ENCODE assay signal across 8 cellular contexts in the genomic region with DNA sequence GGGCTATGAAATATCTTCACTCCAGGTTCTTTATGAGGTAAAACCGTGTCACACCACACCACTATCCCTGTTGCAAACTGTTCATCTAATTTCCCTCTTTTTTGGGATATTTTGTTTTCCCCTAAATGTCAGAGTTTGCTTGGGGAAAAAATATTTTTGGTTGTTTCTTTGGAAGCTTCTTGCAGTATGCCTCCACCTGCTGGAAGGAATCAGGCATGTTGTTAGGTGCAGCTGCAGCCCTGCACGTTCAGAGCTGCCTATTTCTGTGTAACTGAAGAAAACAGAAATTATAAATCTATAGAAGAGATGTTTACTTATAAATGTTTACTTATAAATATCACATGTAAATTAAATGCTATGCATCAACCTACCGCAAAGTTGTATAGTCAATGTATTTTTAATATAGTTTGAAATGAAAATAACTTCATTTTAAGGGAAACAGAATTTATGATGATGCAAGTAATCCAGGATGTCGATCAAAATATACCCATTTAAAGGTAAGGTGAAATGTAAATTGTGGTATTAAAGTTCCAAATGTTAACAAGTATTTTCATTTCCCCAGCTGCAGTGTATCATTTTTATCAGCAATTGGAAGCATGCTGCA.
DNase-seq lines count a peak whose midpoint lies in the region; ATAC-seq and TF ChIP-seq lines count a peak whose summit lies in the region.

No MANE protein-coding gene starts in this region.

- H3K4me1 Mint-ChIP-seq in activated T-helper 1 cell treated with anti-CD3 and anti-CD28 coated beads, Interleukin-12 subunit alpha, Interleukin-12 subunit beta, Interleukin-2, Interleukin-4 antibody, amounts not matched to agents 30 ng/mL and 10 ng/mL and 1 ng/mL, durations not matched to agents 14 hours and 24 hours and 36 hours (ENCODE audit: low read depth): no peaks in the 10 kb centered on the region

- TF ChIP-seq CTCF in GM12874 (IDR thresholded peaks at IDR 0.05; ENCODE audit: insufficient read depth, low read depth, low read length): 0 out of 2 replicates have a peak, but pooled peaks have one; percentile 4

- ATAC-seq in GM21717 (IDR thresholded peaks at IDR 0.05; ENCODE audit: unreplicated experiment): no peak
- no peak for ATAC-seq in HG03442 (IDR thresholded peaks at IDR 0.05; ENCODE audit: unreplicated experiment)

- DNase-seq in NCI-H2107 treated with DMSO at 0.1 percent for 48 hours (lab: John Stamatoyannopoulos, UW; ENCODE audit: unreplicated experiment) (peak; percentile 50), T47D (ENCODE audit: low read depth in 1 of 2, low spot score in 1 of 2) (peak; percentile 15 to 63), medulla oblongata (ENCODE audit: extremely low spot score) (peak; percentile 40), DMS79 (lab: John Stamatoyannopoulos, UW) (no peak)
- DNase-seq in activated T-helper 1 cell treated with anti-CD3 and anti-CD28 coated beads, Interleukin-12 subunit alpha, Interleukin-12 subunit beta, Interleukin-2, Interleukin-4 antibody, amounts not matched to agents 30 ng/mL and 10 ng/mL and 1 ng/mL, durations not matched to agents 14 hours and 24 hours and 36 hours (ENCODE audit: low spot score): no peak

- H3K36me3 Mint-ChIP-seq in activated T-helper 1 cell treated with anti-CD3 and anti-CD28 coated beads, Interleukin-12 subunit alpha, Interleukin-12 subunit beta, Interleukin-2, Interleukin-4 antibody, amounts not matched to agents 30 ng/mL and 10 ng/mL and 1 ng/mL, durations not matched to agents 14 hours and 24 hours and 36 hours (ENCODE audit: low read depth): no peaks in the 10 kb centered on the region

- no peak overlapping the region for H3K27ac Mint-ChIP-seq in activated T-helper 1 cell treated with anti-CD3 and anti-CD28 coated beads, Interleukin-12 subunit alpha, Interleukin-12 subunit beta, Interleukin-2, Interleukin-4 antibody, amounts not matched to agents 30 ng/mL and 10 ng/mL and 1 ng/mL, durations not matched to agents 14 hours and 24 hours and 36 hours

- in situ Hi-C loops in T47D (cut with HindIII; ENCODE audit: low pct_unique_long_range_greater_than_20kb, low sequenced_read_pairs): no loop called here

- H3K9me3 Mint-ChIP-seq in activated T-helper 1 cell treated with anti-CD3 and anti-CD28 coated beads, Interleukin-12 subunit alpha, Interleukin-12 subunit beta, Interleukin-2, Interleukin-4 antibody, amounts not matched to agents 30 ng/mL and 10 ng/mL and 1 ng/mL, durations not matched to agents 14 hours and 24 hours and 36 hours: no peaks in the 10 kb centered on the region

- H3K27me3 Mint-ChIP-seq in activated T-helper 1 cell treated with anti-CD3 and anti-CD28 coated beads, Interleukin-12 subunit alpha, Interleukin-12 subunit beta, Interleukin-2, Interleukin-4 antibody, amounts not matched to agents 30 ng/mL and 10 ng/mL and 1 ng/mL, durations not matched to agents 14 hours and 24 hours and 36 hours (ENCODE audit: insufficient read depth): no peaks in the 10 kb centered on the region

- no peak overlapping the region for H3K4me3 Mint-ChIP-seq in activated T-helper 1 cell treated with anti-CD3 and anti-CD28 coated beads, Interleukin-12 subunit alpha, Interleukin-12 subunit beta, Interleukin-2, Interleukin-4 antibody, amounts not matched to agents 30 ng/mL and 10 ng/mL and 1 ng/mL, durations not matched to agents 14 hours and 24 hours and 36 hours

- intact Hi-C loops in activated T-helper 1 cell treated with anti-CD3 and anti-CD28 coated beads, Interleukin-12 subunit alpha, Interleukin-12 subunit beta, Interleukin-2, Interleukin-4 antibody, amounts not matched to agents 30 ng/mL and 10 ng/mL and 1 ng/mL, durations not matched to agents 14 hours and 24 hours and 36 hours (cut with micrococcal nuclease): no loop called here

Comparison
In these comparisons a context has a peak if more than half of its experiments do, and no peak if none do; other contexts are left out.
1. DNase-seq: peak in NCI-H2107 treated with DMSO at 0.1 percent for 48 hours (single experiment), T47D (2 of 2) and medulla oblongata (single experiment); none in DMS79 (single experiment) and activated T-helper 1 cell treated with anti-CD3 and anti-CD28 coated beads, Interleukin-12 subunit alpha, Interleukin-12 subunit beta, Interleukin-2, Interleukin-4 antibody, amounts not matched to agents 30 ng/mL and 10 ng/mL and 1 ng/mL, durations not matched to agents 14 hours and 24 hours and 36 hours (single experiment).